Comparison of ENCODE assay signal across 8 cellular contexts in the genomic region with DNA sequence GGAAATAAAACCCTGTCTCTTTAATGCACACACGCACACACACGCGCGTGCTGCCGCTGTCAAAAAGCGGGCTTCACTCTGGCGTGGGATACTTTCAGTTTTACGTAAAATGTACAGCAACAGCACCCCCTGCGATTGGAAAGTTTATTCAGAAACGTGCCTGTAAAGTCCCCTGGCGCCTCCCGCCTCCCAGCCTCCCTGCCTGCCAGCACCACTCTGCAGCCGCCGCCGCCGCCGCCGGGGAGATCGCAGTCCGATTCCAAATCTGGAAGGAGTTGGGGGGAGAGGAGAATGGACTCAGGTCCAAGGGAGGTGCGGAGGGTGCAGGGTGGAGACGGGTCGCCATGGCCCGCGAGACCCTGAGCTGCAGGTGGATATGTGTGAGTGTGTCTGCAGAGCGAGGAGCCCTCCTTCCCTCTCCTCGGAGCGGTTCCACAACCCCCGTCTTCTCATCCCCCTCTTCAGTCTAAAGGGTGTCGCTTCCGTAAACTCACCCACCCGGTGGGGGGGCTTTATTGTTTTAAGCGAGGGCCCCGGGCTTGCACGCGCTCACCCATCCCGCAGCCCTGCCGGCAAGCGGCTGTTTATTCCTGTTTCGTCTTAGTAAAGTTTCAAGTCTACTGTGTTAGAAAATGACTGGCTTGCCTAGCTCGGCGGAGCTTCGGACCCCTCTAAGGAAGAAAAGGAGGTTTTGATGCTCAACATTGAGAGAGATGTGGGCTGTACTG. TPM values are rescaled to one million over a fixed set of nuclear protein-coding genes. Genes with fewer than 3 reads are reported as not detected.
DNase-seq lines count a peak whose midpoint lies in the region; ATAC-seq, FAIRE-seq and TF ChIP-seq lines count a peak whose summit lies in the region.

No MANE protein-coding gene starts in this region.

- FAIRE-seq in GM18507 (lab: Jason Lieb, UNC), result peak; percentile 78

- TF ChIP-seq CTCF in AG09319 (IDR thresholded peaks at IDR 0.05; ENCODE audit: low read depth, low read length) (peak; percentile 22), suprapubic skin (IDR thresholded peaks at IDR 0.05) (no peak)

- ATAC-seq in HG02938 (IDR thresholded peaks at IDR 0.05; ENCODE audit: unreplicated experiment), result peak; percentile 33

- no peaks in the 10 kb centered on the region for H3K9me3 ChIP-seq in suprapubic skin

- TF ChIP-seq EP300 in suprapubic skin (IDR thresholded peaks at IDR 0.05), result no peak

- peaks cover 58% of the 10 kb centered on the region for H3K27me3 ChIP-seq in suprapubic skin

- no peak for DNase-seq in AG09319 (ENCODE audit: extremely low read depth, low read depth)
- DNase-seq in GM18507 (ENCODE audit: extremely low spot score, insufficient read length, low read depth), result no peak
- peak; percentile 82 for DNase-seq in NCI-H2171 treated with DMSO at 0.1 percent for 48 hours (lab: John Stamatoyannopoulos, UW)
- DNase-seq in activated CD4-positive, CD25-positive, alpha-beta regulatory T cell treated with anti-CD3 and anti-CD28 coated beads, Interleukin-2, amount 50 U/mL, for 72 hours, result peak; percentile 39
- peak; percentile 30 for DNase-seq in effector CD4-positive, alpha-beta T cell
- peak; percentile 59 for DNase-seq in mucosa of gallbladder (ENCODE audit: low spot score)
- no peak for DNase-seq in suprapubic skin (ENCODE audit: low spot score in 2 of 2)

- H3K4me1 ChIP-seq in suprapubic skin, result peaks cover 68% of the 10 kb centered on the region

- H3K4me3 ChIP-seq in suprapubic skin, result peak overlapping the region; percentile 74

- peak overlapping the region; percentile 91 for H3K27ac ChIP-seq in suprapubic skin

- TF ChIP-seq POLR2A in suprapubic skin (IDR thresholded peaks at IDR 0.05), result no peak

- no peaks in the 10 kb centered on the region for H3K36me3 ChIP-seq in suprapubic skin

- WGBS in suprapubic skin, result under 1% methylated on average over 43 of the region's 43 CpGs

RNA-seq across cellular contexts. Expression of gene BCL11A, which starts 1.8 kb away (rescaled TPM):
- total RNA-seq in mucosa of gallbladder, result 21.3 TPM
- 100 to 1,000 TPM in 2 of 4 donors, 10 to 100 TPM in 2; 67.1 to 222 (median 113) TPM for total RNA-seq in suprapubic skin

Comparison
In these comparisons a context has a peak if more than half of its experiments do, and no peak if none do; other contexts are left out.
1. DNase-seq: peak in NCI-H2171 treated with DMSO at 0.1 percent for 48 hours (single experiment), activated CD4-positive, CD25-positive, alpha-beta regulatory T cell treated with anti-CD3 and anti-CD28 coated beads, Interleukin-2, amount 50 U/mL, for 72 hours (single experiment), effector CD4-positive, alpha-beta T cell (single experiment) and mucosa of gallbladder (single experiment); none in AG09319 (single experiment), GM18507 (single experiment) and suprapubic skin (0 of 2).